In the genomic region with DNA sequence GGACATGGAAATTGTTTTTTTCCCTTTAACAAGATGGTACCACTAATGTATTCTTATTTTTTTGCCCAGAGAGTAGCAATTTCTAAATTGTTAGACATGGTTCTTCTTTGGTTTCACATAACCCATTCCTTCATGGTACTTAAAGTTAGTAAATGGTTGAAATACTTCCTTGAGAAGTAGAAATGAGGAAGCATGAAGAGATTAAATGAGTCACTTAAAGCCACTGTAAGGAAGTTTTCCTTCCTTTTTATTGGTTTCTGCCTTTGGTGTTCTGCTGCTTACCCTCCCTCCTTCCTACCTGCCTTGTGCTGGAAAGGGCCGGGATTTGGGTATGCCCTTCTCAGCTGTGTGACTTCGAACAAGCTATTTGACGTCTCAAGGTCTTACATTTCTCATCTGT, we compare ENCODE assay signal across 16 cellular contexts.
"Had no signal": no experiment of that assay in that cellular context is flagged by ENCODE, and none has a peak within 500 bp of the region (broad histone marks: within the 10 kb centered on the region; RNA-seq: fewer than 3 reads in every experiment).

No MANE protein-coding gene starts in this region.

- ATAC-seq: activated naive CD4-positive, alpha-beta T cell treated with anti-CD3 and anti-CD28 coated beads, Interleukin-2, amount 50 U/mL, for 72 hours; activated T-cell treated with anti-CD3 and anti-CD28 coated beads, Interleukin-2, amount 50 U/mL, for 4 hours; esophagus mucosa; left lobe of liver; stimulated activated naive CD8-positive, alpha-beta T cell treated with anti-CD3 and anti-CD28 coated beads, Interleukin-15, Interleukin-2, amounts not matched to agents 100 U/mL and 50 U/mL, for 24 hours had no signal

- H3K4me1 ChIP-seq: breast epithelium, sigmoid colon had no signal

- DNase-seq: activated CD4-positive, alpha-beta T cell treated with anti-CD3 and anti-CD28 coated beads, Interleukin-2, amount 10 ng/mL, durations not matched to agents 7 days and 5 days; activated CD4-positive, CD25-positive, alpha-beta regulatory T cell; activated effector memory CD4-positive, alpha-beta T cell treated with anti-CD3 and anti-CD28 coated beads, Interleukin-2, amount 50 U/mL, for 16 hours; activated T-cell treated with anti-CD3 and anti-CD28 coated beads, Interleukin-2, amount 50 U/mL, for 4 hours; aorta; immature natural killer cell; nephron progenitor cell; sigmoid colon; stimulated activated CD4-positive, alpha-beta T cell treated with anti-CD3 and anti-CD28 coated beads, Interleukin-2, amount 100 ng/mL, for 24 hours; stimulated activated naive CD8-positive, alpha-beta T cell treated with anti-CD3 and anti-CD28 coated beads, Interleukin-15, Interleukin-2, amounts not matched to agents 100 U/mL and 50 U/mL, for 24 hours; upper lobe of left lung had no signal

- H3K9me3 ChIP-seq: suprapubic skin had no signal

- H3K36me3 ChIP-seq: breast epithelium, sigmoid colon, suprapubic skin, upper lobe of left lung had no signal

- H3K4me3 ChIP-seq: breast epithelium, sigmoid colon, suprapubic skin, upper lobe of left lung had no signal

- H3K27me3 ChIP-seq: breast epithelium, suprapubic skin, upper lobe of left lung had no signal

- H3K27ac ChIP-seq: breast epithelium, sigmoid colon, suprapubic skin, upper lobe of left lung had no signal
